38 cellular contexts compared by ENCODE assay signal in the genomic region with DNA sequence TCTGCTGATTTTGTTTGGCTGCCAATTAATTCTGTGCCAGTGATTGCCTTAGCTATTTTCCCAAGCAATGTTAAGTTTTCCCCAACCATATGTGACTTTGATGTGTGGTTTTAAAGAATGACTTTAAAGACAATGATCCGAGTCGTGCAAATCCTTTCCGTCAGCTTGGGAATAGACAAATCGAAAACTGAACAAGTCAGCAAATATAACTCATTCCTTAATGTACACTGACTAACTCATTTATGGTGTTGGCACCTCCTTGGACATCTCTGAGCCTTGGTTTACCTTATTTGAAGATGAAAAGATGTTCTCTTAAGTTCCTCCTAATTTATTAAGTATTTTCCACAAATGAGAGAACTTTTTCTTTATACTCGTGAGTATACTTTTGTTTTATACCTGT.
"Had no signal": no experiment of that assay in that cellular context is flagged by ENCODE, and none has a peak within 500 bp of the region (broad histone marks: within the 10 kb centered on the region; RNA-seq: fewer than 3 reads in every experiment).

No MANE protein-coding gene starts in this region.

- H3K36me3 ChIP-seq: adrenal gland, ascending aorta, brain microvascular endothelial cell, breast epithelium, cardiac muscle cell had no signal

- H3K4me3 Mint-ChIP-seq: activated naive CD4-positive, alpha-beta T cell treated with anti-CD3 and anti-CD28 coated beads for 36 hours; activated naive CD4-positive, alpha-beta T cell treated with anti-CD3 and anti-CD28 coated beads, Interleukin-2, amount 10 ng/mL, durations not matched to agents 7 days and 5 days; activated naive CD4-positive, alpha-beta T cell treated with anti-CD3 and anti-CD28 coated beads, Interleukin-2, amount 50 U/mL, for 24 hours; activated naive CD8-positive, alpha-beta T cell; activated naive CD8-positive, alpha-beta T cell treated with anti-CD3 and anti-CD28 coated beads for 36 hours; activated naive CD8-positive, alpha-beta T cell treated with anti-CD3 and anti-CD28 coated beads, Interleukin-2, amount 10 ng/mL, durations not matched to agents 7 days and 5 days; activated naive CD8-positive, alpha-beta T cell treated with anti-CD3 and anti-CD28 coated beads, Interleukin-2, amount 50 U/mL, for 24 hours; activated T-cell treated with anti-CD3 and anti-CD28 coated beads, Interleukin-2, amount 50 U/mL, for 24 hours; activated T-cell treated with anti-CD3 and anti-CD28 coated beads, Interleukin-2, amount 50 U/mL, for 4 hours; activated T-cell treated with anti-CD3 and anti-CD28 coated beads, Interleukin-2, amount 50 U/mL, for 72 hours; activated T-helper 1 cell treated with anti-CD3 and anti-CD28 coated beads, Interleukin-12 subunit alpha, Interleukin-12 subunit beta, Interleukin-2, Interleukin-4 antibody, amounts not matched to agents 30 ng/mL and 10 ng/mL and 1 ng/mL, durations not matched to agents 14 hours and 24 hours and 36 hours; activated T-helper 17 cell treated with anti-CD3 and anti-CD28 coated beads, Interleukin-2, amount 50 U/mL, for 72 hours; brain; central memory CD8-positive, alpha-beta T cell had no signal

- ATAC-seq: activated naive CD4-positive, alpha-beta T cell treated with anti-CD3 and anti-CD28 coated beads, Interleukin-2, amount 50 U/mL, for 72 hours; activated naive CD8-positive, alpha-beta T cell treated with anti-CD3 and anti-CD28 coated beads, Interleukin-2, amount 50 U/mL, for 24 hours; activated T-cell treated with anti-CD3 and anti-CD28 coated beads, Interleukin-2, amount 50 U/mL, for 4 hours; activated T-cell treated with anti-CD3 and anti-CD28 coated beads, Interleukin-2, amount 50 U/mL, for 72 hours; activated T-helper 17 cell treated with anti-CD3 and anti-CD28 coated beads, Interleukin-2, amount 50 U/mL, for 72 hours; body of pancreas had no signal

- H3K9me3 Mint-ChIP-seq: activated naive CD4-positive, alpha-beta T cell treated with anti-CD3 and anti-CD28 coated beads for 36 hours; activated naive CD4-positive, alpha-beta T cell treated with anti-CD3 and anti-CD28 coated beads, Interleukin-2, amount 10 ng/mL, durations not matched to agents 7 days and 5 days; activated naive CD4-positive, alpha-beta T cell treated with anti-CD3 and anti-CD28 coated beads, Interleukin-2, amount 50 U/mL, for 24 hours; activated naive CD4-positive, alpha-beta T cell treated with anti-CD3 and anti-CD28 coated beads, Interleukin-2, amount 50 U/mL, for 72 hours; activated naive CD8-positive, alpha-beta T cell treated with anti-CD3 and anti-CD28 coated beads for 36 hours; activated naive CD8-positive, alpha-beta T cell treated with anti-CD3 and anti-CD28 coated beads, Interleukin-2, amount 10 ng/mL, durations not matched to agents 7 days and 5 days; activated naive CD8-positive, alpha-beta T cell treated with anti-CD3 and anti-CD28 coated beads, Interleukin-2, amount 50 U/mL, for 24 hours; activated T-cell treated with anti-CD3 and anti-CD28 coated beads, Interleukin-2, amount 50 U/mL, for 24 hours; activated T-cell treated with anti-CD3 and anti-CD28 coated beads, Interleukin-2, amount 50 U/mL, for 4 hours; activated T-cell treated with anti-CD3 and anti-CD28 coated beads, Interleukin-2, amount 50 U/mL, for 72 hours; activated T-helper 1 cell treated with anti-CD3 and anti-CD28 coated beads, Interleukin-12 subunit alpha, Interleukin-12 subunit beta, Interleukin-2, Interleukin-4 antibody, amounts not matched to agents 30 ng/mL and 10 ng/mL and 1 ng/mL, durations not matched to agents 14 hours and 24 hours and 36 hours; activated T-helper 17 cell treated with anti-CD3 and anti-CD28 coated beads, Interleukin-2, amount 50 U/mL, for 72 hours; activated T-helper 2 cell treated with anti-CD3 and anti-CD28 coated beads, Interferon-gamma antibody, Interleukin-2, Interleukin-4, amounts not matched to agents 10 μg/mL and 5 μg/mL and 100 μg/mL, durations not matched to agents 14 hours and 24 hours and 36 hours; brain; central memory CD8-positive, alpha-beta T cell had no signal

- H3K4me1 ChIP-seq: adrenal gland, ascending aorta, body of pancreas, breast epithelium had no signal

- H3K27ac ChIP-seq: adrenal gland, ascending aorta, body of pancreas, brain microvascular endothelial cell, breast epithelium, cardiac muscle cell had no signal

- H3K27me3 ChIP-seq: ascending aorta, body of pancreas, brain microvascular endothelial cell, breast epithelium had no signal

- H3K27ac Mint-ChIP-seq: activated naive CD4-positive, alpha-beta T cell treated with anti-CD3 and anti-CD28 coated beads for 36 hours; activated naive CD4-positive, alpha-beta T cell treated with anti-CD3 and anti-CD28 coated beads, Interleukin-2, amount 10 ng/mL, durations not matched to agents 7 days and 5 days; activated naive CD4-positive, alpha-beta T cell treated with anti-CD3 and anti-CD28 coated beads, Interleukin-2, amount 50 U/mL, for 24 hours; activated naive CD4-positive, alpha-beta T cell treated with anti-CD3 and anti-CD28 coated beads, Interleukin-2, amount 50 U/mL, for 72 hours; activated naive CD8-positive, alpha-beta T cell; activated naive CD8-positive, alpha-beta T cell treated with anti-CD3 and anti-CD28 coated beads for 36 hours; activated naive CD8-positive, alpha-beta T cell treated with anti-CD3 and anti-CD28 coated beads, Interleukin-2, amount 10 ng/mL, durations not matched to agents 7 days and 5 days; activated naive CD8-positive, alpha-beta T cell treated with anti-CD3 and anti-CD28 coated beads, Interleukin-2, amount 50 U/mL, for 24 hours; activated T-cell treated with anti-CD3 and anti-CD28 coated beads, Interleukin-2, amount 50 U/mL, for 24 hours; activated T-cell treated with anti-CD3 and anti-CD28 coated beads, Interleukin-2, amount 50 U/mL, for 72 hours; activated T-helper 1 cell treated with anti-CD3 and anti-CD28 coated beads, Interleukin-12 subunit alpha, Interleukin-12 subunit beta, Interleukin-2, Interleukin-4 antibody, amounts not matched to agents 30 ng/mL and 10 ng/mL and 1 ng/mL, durations not matched to agents 14 hours and 24 hours and 36 hours; activated T-helper 17 cell treated with anti-CD3 and anti-CD28 coated beads, Interleukin-2, amount 50 U/mL, for 72 hours; activated T-helper 2 cell treated with anti-CD3 and anti-CD28 coated beads, Interferon-gamma antibody, Interleukin-2, Interleukin-4, amounts not matched to agents 10 μg/mL and 5 μg/mL and 100 μg/mL, durations not matched to agents 14 hours and 24 hours and 36 hours; brain had no signal

- H3K4me1 Mint-ChIP-seq: activated naive CD4-positive, alpha-beta T cell treated with anti-CD3 and anti-CD28 coated beads, Interleukin-2, amount 10 ng/mL, durations not matched to agents 7 days and 5 days; activated naive CD4-positive, alpha-beta T cell treated with anti-CD3 and anti-CD28 coated beads, Interleukin-2, amount 50 U/mL, for 24 hours; activated naive CD8-positive, alpha-beta T cell treated with anti-CD3 and anti-CD28 coated beads for 36 hours; activated naive CD8-positive, alpha-beta T cell treated with anti-CD3 and anti-CD28 coated beads, Interleukin-2, amount 10 ng/mL, durations not matched to agents 7 days and 5 days; activated naive CD8-positive, alpha-beta T cell treated with anti-CD3 and anti-CD28 coated beads, Interleukin-2, amount 50 U/mL, for 24 hours; activated T-helper 17 cell treated with anti-CD3 and anti-CD28 coated beads, Interleukin-2, amount 50 U/mL, for 72 hours; central memory CD8-positive, alpha-beta T cell had no signal

- H3K9me3 ChIP-seq: adrenal gland, ascending aorta, body of pancreas, breast epithelium had no signal

- DNase-seq: activated effector memory CD4-positive, alpha-beta T cell treated with anti-CD3 and anti-CD28 coated beads, Interleukin-2, amount 50 U/mL, for 16 hours; activated effector memory CD4-positive, alpha-beta T cell treated with Interleukin-2 at 50 U/mL for 16 hours; activated gamma-delta T cell; activated gamma-delta T cell treated with Interleukin-2 at 50 U/mL for 16 hours; activated naive CD4-positive, alpha-beta T cell; activated naive CD4-positive, alpha-beta T cell treated with anti-CD3 and anti-CD28 coated beads for 36 hours; activated naive CD4-positive, alpha-beta T cell treated with anti-CD3 and anti-CD28 coated beads, Interleukin-2, amount 10 ng/mL, durations not matched to agents 7 days and 5 days; activated naive CD4-positive, alpha-beta T cell treated with anti-CD3 and anti-CD28 coated beads, Interleukin-2, amount 50 U/mL, for 16 hours; activated naive CD4-positive, alpha-beta T cell treated with Interleukin-2 at 50 U/mL for 16 hours; activated naive CD8-positive, alpha-beta T cell treated with anti-CD3 and anti-CD28 coated beads for 36 hours; activated naive CD8-positive, alpha-beta T cell treated with anti-CD3 and anti-CD28 coated beads, Interleukin-2, amount 10 ng/mL, durations not matched to agents 7 days and 5 days; activated naive CD8-positive, alpha-beta T cell treated with anti-CD3 and anti-CD28 coated beads, Interleukin-2, amount 50 U/mL, for 24 hours; activated T-cell treated with anti-CD3 and anti-CD28 coated beads, Interleukin-2, amount 50 U/mL, for 24 hours; activated T-cell treated with anti-CD3 and anti-CD28 coated beads, Interleukin-2, amount 50 U/mL, for 4 hours; activated T-cell treated with anti-CD3 and anti-CD28 coated beads, Interleukin-2, amount 50 U/mL, for 48 hours; activated T-cell treated with anti-CD3 and anti-CD28 coated beads, Interleukin-2, amount 50 U/mL, for 72 hours; adrenal gland; amniotic stem cell; amygdala; aorta; body of pancreas; brain microvascular endothelial cell; caudate nucleus; central memory CD4-positive, alpha-beta T cell; cerebellar nuclear complex had no signal

- H3K4me3 ChIP-seq: adrenal gland, ascending aorta, body of pancreas, breast epithelium, cardiac muscle cell had no signal

- H3K36me3 Mint-ChIP-seq: activated naive CD4-positive, alpha-beta T cell treated with anti-CD3 and anti-CD28 coated beads, Interleukin-2, amount 10 ng/mL, durations not matched to agents 7 days and 5 days; activated naive CD4-positive, alpha-beta T cell treated with anti-CD3 and anti-CD28 coated beads, Interleukin-2, amount 50 U/mL, for 24 hours; activated naive CD4-positive, alpha-beta T cell treated with anti-CD3 and anti-CD28 coated beads, Interleukin-2, amount 50 U/mL, for 72 hours; activated naive CD8-positive, alpha-beta T cell; activated naive CD8-positive, alpha-beta T cell treated with anti-CD3 and anti-CD28 coated beads for 36 hours; activated naive CD8-positive, alpha-beta T cell treated with anti-CD3 and anti-CD28 coated beads, Interleukin-2, amount 10 ng/mL, durations not matched to agents 7 days and 5 days; brain had no signal

- FAIRE-seq: astrocyte, bronchial epithelial cell had no signal

- H3K27me3 Mint-ChIP-seq: activated naive CD4-positive, alpha-beta T cell treated with anti-CD3 and anti-CD28 coated beads, Interleukin-2, amount 50 U/mL, for 24 hours; activated naive CD8-positive, alpha-beta T cell; activated naive CD8-positive, alpha-beta T cell treated with anti-CD3 and anti-CD28 coated beads for 36 hours; activated naive CD8-positive, alpha-beta T cell treated with anti-CD3 and anti-CD28 coated beads, Interleukin-2, amount 50 U/mL, for 24 hours; brain had no signal
